ENCODE assay signal across 11 cellular contexts in genomic region chr18:67265464-67266245, GRCh38.
DNase-seq lines count a peak whose midpoint lies in the region; ATAC-seq and TF ChIP-seq lines count a peak whose summit lies in the region.
"Had no signal": no experiment of that assay in that cellular context is flagged by ENCODE, and none has a peak within 500 bp of the region (broad histone marks: within the 10 kb centered on the region; RNA-seq: fewer than 3 reads in every experiment).

No MANE protein-coding gene starts in this region.

- H3F3A ChIP-seq in Loucy (ENCODE audit: low read depth), result 0 out of 2 replicates have a peak, but pooled peaks cover 3% of the 10 kb centered on the region

- TF ChIP-seq CTCF in Calu3 (IDR thresholded peaks at IDR 0.05; ENCODE audit: unreplicated experiment) (no peak), Loucy (conservative IDR thresholded peaks at IDR 0.05; ENCODE audit: low read length) (no peak), mammary epithelial cell (conservative IDR thresholded peaks at IDR 0.05 in 1 of 2, IDR thresholded peaks at IDR 0.05 in 1 of 2; ENCODE audit: extremely low read depth in 1 of 2, insufficient read depth in 1 of 2, low read depth in 1 of 2, low read length in 2 of 2) (no peak)

- no peaks in the 10 kb centered on the region for H3K36me3 ChIP-seq in Loucy (ENCODE audit: insufficient read depth, low read length)
- no peaks in the 10 kb centered on the region for H3K36me3 ChIP-seq in mammary epithelial cell (ENCODE audit: insufficient read depth, low read length)
- H3K36me3 ChIP-seq: vagina had no signal

- H3K4me1 ChIP-seq in Loucy (ENCODE audit: insufficient read depth, low read length, poor library complexity, severe bottlenecking) (peaks cover 35% of the 10 kb centered on the region), mammary epithelial cell (ENCODE audit: insufficient read depth, low read length) (peaks cover 38% of the 10 kb centered on the region)
- H3K4me1 ChIP-seq: vagina had no signal

- H3K27ac Mint-ChIP-seq in Calu3 (ENCODE audit: unreplicated experiment), result peak overlapping the region; percentile 57
- H3K27ac Mint-ChIP-seq in naive thymus-derived CD8-positive, alpha-beta T cell, result peak overlapping the region in 7 of 10 donors; percentile 10 to 86 (median 65)

- BruUV-seq in Calu3 (replicated peaks; lab: Mats Ljungman, UMichigan), result no TSS peak
- TSS peak; percentile 57 for BruUV-seq in mammary epithelial cell (replicated peaks; lab: Mats Ljungman, UMichigan)

- H3K79me2 ChIP-seq in Loucy (ENCODE audit: insufficient read depth, low read length) (no peaks in the 10 kb centered on the region), mammary epithelial cell (ENCODE audit: insufficient read depth, low read length) (no peaks in the 10 kb centered on the region)

- H3K27me3 Mint-ChIP-seq in Calu3 (ENCODE audit: unreplicated experiment), result no peaks in the 10 kb centered on the region
- peaks cover 0 to 1% (median 0%) of the 10 kb centered on the region in 5 donors for H3K27me3 Mint-ChIP-seq in naive thymus-derived CD8-positive, alpha-beta T cell

- H3K4me2 ChIP-seq in Loucy (ENCODE audit: low read depth, low read length, poor library complexity, severe bottlenecking) (peak overlapping the region; percentile 64), mammary epithelial cell (ENCODE audit: insufficient read depth, low read depth, low read length) (peak overlapping the region; percentile 79)

- peaks cover 22% of the 10 kb centered on the region for H3K4me1 Mint-ChIP-seq in Calu3 (ENCODE audit: low read depth, unreplicated experiment)
- H3K4me1 Mint-ChIP-seq in naive thymus-derived CD8-positive, alpha-beta T cell, result peaks cover 40 to 73% (median 60%) of the 10 kb centered on the region in 4 donors

- H3K9me2 ChIP-seq in Loucy (replicated peaks; ENCODE audit: low read depth, low read length), result no peaks in the 10 kb centered on the region

- H3K27ac ChIP-seq in mammary epithelial cell (ENCODE audit: insufficient read depth, low read depth, low read length), result peak overlapping the region; percentile 98
- H3K27ac ChIP-seq: vagina had no signal

- DNase-seq in Calu3 (peak; percentile 7), mammary epithelial cell (peak; percentile 82), NCI-H526 treated with DMSO at 0.1 percent for 48 hours (lab: John Stamatoyannopoulos, UW) (no peak), superior temporal gyrus (ENCODE audit: extremely low spot score) (no peak)
- DNase-seq in naive thymus-derived CD8-positive, alpha-beta T cell, result peak in 4 of 10 donors; percentile 3 to 55 (median 50)
- DNase-seq: left colon, NCI-H2171 had no signal

- H3K9ac ChIP-seq in Loucy (ENCODE audit: low read depth, low read length, poor library complexity, severe bottlenecking) (no peak overlapping the region), mammary epithelial cell (ENCODE audit: insufficient read depth, low read length) (peak overlapping the region; percentile 46)

- H3K9me3 ChIP-seq in Loucy (ENCODE audit: insufficient read depth, low read depth, low read length), result no peaks in the 10 kb centered on the region
- H3K9me3 ChIP-seq in mammary epithelial cell (replicated peaks; ENCODE audit: insufficient read depth, low read length), result no peaks in the 10 kb centered on the region
- H3K9me3 ChIP-seq: vagina had no signal

- no peaks in the 10 kb centered on the region for H4K20me1 ChIP-seq in Loucy (ENCODE audit: insufficient read depth, low read length, poor library complexity, severe bottlenecking)
- H4K20me1 ChIP-seq in mammary epithelial cell (ENCODE audit: insufficient read depth, low read length), result no peaks in the 10 kb centered on the region

- no peak overlapping the region for H2AFZ ChIP-seq in Loucy (ENCODE audit: low read length)
- H2AFZ ChIP-seq in mammary epithelial cell (ENCODE audit: low read depth, low read length), result peak overlapping the region; percentile 13

- H3K9me3 Mint-ChIP-seq in Calu3 (ENCODE audit: low read depth, unreplicated experiment), result peaks cover 3% of the 10 kb centered on the region
- peaks cover 0 to 9% (median 0%) of the 10 kb centered on the region in 9 donors for H3K9me3 Mint-ChIP-seq in naive thymus-derived CD8-positive, alpha-beta T cell

- dilution Hi-C loops in mammary epithelial cell (cut with HindIII; ENCODE audit: low sequenced_read_pairs), result no loop called here

- POLR2A ChIA-PET in naive thymus-derived CD8-positive, alpha-beta T cell (lab: Charles Lee), result no interaction called here

- peak; percentile 84 to 88 for ATAC-seq in naive thymus-derived CD8-positive, alpha-beta T cell
- no peak for ATAC-seq in GM19035 (IDR thresholded peaks at IDR 0.05; ENCODE audit: unreplicated experiment)
- no peak for ATAC-seq in GM18907 (IDR thresholded peaks at IDR 0.05; ENCODE audit: unreplicated experiment)
- ATAC-seq: left colon had no signal

- 13% methylated on average over 5 of the region's 5 CpGs for WGBS in mammary epithelial cell (ENCODE audit: low coverage, missing lambda C conversion rate)

- intact Hi-C loops in Calu3 (cut with micrococcal nuclease; ENCODE audit: unreplicated experiment), result no loop called here
- intact Hi-C loops in mammary epithelial cell (cut with micrococcal nuclease), result loop anchor here (10.0 kb wide), 1 partner anchor 99 kb away; no protein-coding TSS in a partner anchor

- CTCF ChIA-PET in Calu3 (lab: Charles Lee), result no interaction called here
- CTCF ChIA-PET in mammary epithelial cell (lab: Charles Lee; ENCODE audit: low non-redundant PET), result no interaction called here

- in situ Hi-C loops in mammary epithelial cell (cut with MboI; ENCODE audit: low sequenced_read_pairs in 2 of 2), result no loop called here

- H3K36me3 Mint-ChIP-seq in Calu3 (ENCODE audit: insufficient read depth, unreplicated experiment), result no peaks in the 10 kb centered on the region
- H3K36me3 Mint-ChIP-seq in naive thymus-derived CD8-positive, alpha-beta T cell, result peaks cover 0 to 4% (median 0%) of the 10 kb centered on the region in 3 donors

- H3K27me3 ChIP-seq in Loucy (ENCODE audit: insufficient read depth, low read length, poor library complexity, severe bottlenecking), result peaks cover 19% of the 10 kb centered on the region
- H3K27me3 ChIP-seq in mammary epithelial cell (ENCODE audit: insufficient read depth, low read length), result no peaks in the 10 kb centered on the region
- H3K27me3 ChIP-seq: vagina had no signal

- H3K4me3 ChIP-seq in Loucy (ENCODE audit: low read length, poor library complexity, severe bottlenecking), result peak overlapping the region; percentile 46
- peak overlapping the region in 2 of 3 experiments; percentile 9 to 26 for H3K4me3 ChIP-seq in mammary epithelial cell (replicated peaks in 1 of 3; ENCODE audit: insufficient read depth in 1 of 3, low read depth in 2 of 3, low read length in 3 of 3)
- H3K4me3 ChIP-seq: vagina had no signal

- H3K4me3 Mint-ChIP-seq in Calu3 (ENCODE audit: low read depth, unreplicated experiment), result no peak overlapping the region
- H3K4me3 Mint-ChIP-seq in naive thymus-derived CD8-positive, alpha-beta T cell, result peak overlapping the region; percentile 35 to 81 (median 72)

Comparison
In these comparisons a context has a peak if more than half of its experiments do, and no peak if none do; other contexts are left out.
1. DNase-seq: peak in Calu3 (single experiment) and mammary epithelial cell (single experiment); none in NCI-H526 treated with DMSO at 0.1 percent for 48 hours (single experiment) and superior temporal gyrus (single experiment).
2. ATAC-seq: peak in naive thymus-derived CD8-positive, alpha-beta T cell (2 of 2); none in GM19035 (single experiment) and GM18907 (single experiment).